Comparison of ENCODE assay signal across 8 cellular contexts in the genomic region with DNA sequence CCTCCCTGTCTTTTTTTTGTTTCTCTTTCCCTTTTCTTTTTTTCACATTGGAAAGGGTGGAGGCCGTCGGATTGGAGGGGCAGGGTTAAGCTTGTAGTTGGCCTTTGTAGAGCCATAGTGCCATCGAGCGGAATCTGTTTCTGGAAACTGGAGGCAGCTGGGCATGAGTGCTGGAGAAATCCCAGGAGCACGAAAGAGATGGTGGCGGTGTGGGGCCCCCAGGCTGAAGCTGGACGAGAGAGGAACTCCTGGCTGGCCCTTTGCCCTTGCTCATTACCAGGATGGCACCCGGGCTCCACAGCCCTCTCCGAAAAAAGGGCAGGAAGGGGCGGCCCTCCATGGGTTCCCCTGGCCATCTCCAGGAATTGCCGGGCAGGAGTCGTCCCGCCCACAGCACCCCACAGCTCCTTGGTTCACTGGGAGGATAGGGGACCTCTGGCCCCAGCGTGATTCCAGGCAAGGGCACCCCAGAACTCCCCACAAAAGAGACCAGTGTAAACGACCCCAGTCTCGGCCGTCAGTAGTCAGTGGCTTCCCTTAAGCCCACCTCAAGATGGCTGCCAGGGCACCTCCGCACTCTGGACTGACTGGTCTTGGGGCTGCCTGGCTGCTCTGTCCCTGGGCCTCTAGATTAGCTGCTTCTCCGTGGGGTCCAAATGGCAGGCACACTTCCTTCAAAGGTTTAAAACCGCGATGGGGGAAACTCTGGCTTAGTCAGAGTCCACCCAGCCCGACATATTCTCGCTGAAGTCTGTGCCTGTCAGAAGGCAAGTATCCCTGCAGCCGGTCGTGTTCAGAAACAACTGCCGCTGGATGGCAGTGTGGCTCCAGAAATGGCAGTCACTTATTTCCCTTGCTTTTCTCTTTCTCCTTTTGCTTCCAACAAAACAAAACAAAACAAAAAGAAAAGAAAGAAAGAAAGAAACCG.
DNase-seq lines count a peak whose midpoint lies in the region; ATAC-seq and TF ChIP-seq lines count a peak whose summit lies in the region.

No MANE protein-coding gene starts in this region.

- no peak overlapping the region for H2AFZ ChIP-seq in GM23248
- no peak overlapping the region for H2AFZ ChIP-seq in OCI-LY1 (ENCODE audit: low read length)

- no peak overlapping the region for H3K4me3 Mint-ChIP-seq in type B pancreatic cell

- H3K27me3 Mint-ChIP-seq in type B pancreatic cell: no peaks in the 10 kb centered on the region

- peak overlapping the region; percentile 46; the same call in 1 of the 2 replicates for H3K9ac ChIP-seq in GM23248
- peak overlapping the region; percentile 66 for H3K9ac ChIP-seq in OCI-LY1 (ENCODE audit: low read length)

- H3K4me3 ChIP-seq in GM23248: no peak overlapping the region
- H3K4me3 ChIP-seq in OCI-LY1 (ENCODE audit: low read depth, low read length, poor library complexity, severe bottlenecking): peak overlapping the region; percentile 51
- peak overlapping the region; percentile 72 for H3K4me3 ChIP-seq in fibroblast of the aortic adventitia (ENCODE audit: low read depth, low read length)

- no peaks in the 10 kb centered on the region for H3F3A ChIP-seq in GM23248 (ENCODE audit: insufficient read depth)
- no peaks in the 10 kb centered on the region for H3F3A ChIP-seq in OCI-LY1 (ENCODE audit: insufficient read depth, low read length)

- H3K36me3 ChIP-seq in GM23248 (ENCODE audit: low read depth) (no peaks in the 10 kb centered on the region), OCI-LY1 (ENCODE audit: insufficient read depth, low read length) (no peaks in the 10 kb centered on the region)

- H3K27me3 ChIP-seq in GM23248 (replicated peaks; ENCODE audit: insufficient read depth) (no peaks in the 10 kb centered on the region), OCI-LY1 (ENCODE audit: insufficient read depth, low read length) (no peaks in the 10 kb centered on the region)

- peaks cover 20% of the 10 kb centered on the region for H3K79me2 ChIP-seq in GM23248 (ENCODE audit: insufficient read depth)
- no peaks in the 10 kb centered on the region for H3K79me2 ChIP-seq in OCI-LY1 (ENCODE audit: insufficient read depth, low read length)

- peaks cover 9% of the 10 kb centered on the region; the same call in 1 of the 2 replicates for H3K4me1 ChIP-seq in GM23248 (ENCODE audit: insufficient read depth)
- H3K4me1 ChIP-seq in OCI-LY1 (ENCODE audit: insufficient read depth, low read length, severe bottlenecking): peaks cover 40% of the 10 kb centered on the region

- H3K4me2 ChIP-seq in GM23248 (ENCODE audit: unreplicated experiment): peak overlapping the region; percentile 53
- peak overlapping the region; percentile 82 for H3K4me2 ChIP-seq in OCI-LY1 (ENCODE audit: low read length)

- H3K36me3 Mint-ChIP-seq in type B pancreatic cell: no peaks in the 10 kb centered on the region

- H4K20me1 ChIP-seq in GM23248 (ENCODE audit: insufficient read depth) (no peaks in the 10 kb centered on the region), OCI-LY1 (ENCODE audit: insufficient read depth, low read length) (no peaks in the 10 kb centered on the region)

- H3K9me2 ChIP-seq in GM23248 (ENCODE audit: insufficient read depth) (no peaks in the 10 kb centered on the region), OCI-LY1 (ENCODE audit: low read depth, low read length) (no peaks in the 10 kb centered on the region)

- TF ChIP-seq CTCF in AG09319 (IDR thresholded peaks at IDR 0.05; ENCODE audit: low read depth, low read length) (peak; percentile 70), OCI-LY1 (IDR thresholded peaks at IDR 0.05; ENCODE audit: low read length) (peak; percentile 61), fibroblast of the aortic adventitia (IDR thresholded peaks at IDR 0.05; ENCODE audit: insufficient read depth, low read length) (peak; percentile 69), type B pancreatic cell (conservative IDR thresholded peaks at IDR 0.05) (peak; percentile 67)

- in situ Hi-C loops in GM23248 (cut with MboI): loop anchor here (25.0 kb wide), 1 partner anchor 159 kb away; no protein-coding TSS in a partner anchor

- no peak overlapping the region for H3K27ac ChIP-seq in GM23248
- H3K27ac ChIP-seq in OCI-LY1 (ENCODE audit: low read depth, low read length, poor library complexity, severe bottlenecking): peak overlapping the region; percentile 63

- no peaks in the 10 kb centered on the region for H3K9me3 ChIP-seq in GM23248 (ENCODE audit: low read depth)
- no peaks in the 10 kb centered on the region for H3K9me3 ChIP-seq in OCI-LY1 (ENCODE audit: low read length)

- no peaks in the 10 kb centered on the region for H3K9me3 Mint-ChIP-seq in type B pancreatic cell

- WGBS in GM23248 (ENCODE audit: low coverage in 1 of 2, low lambda C conversion rate in 2 of 2, missing lambda C conversion rate in 2 of 2), 2 experiments: 29 to 58% methylated on average over 13 to 17 of the region's 27 CpGs

- DNase-seq in AG09319 (ENCODE audit: extremely low read depth, low read depth) (peak; percentile 76), GM23248 (peak; percentile 70), fibroblast of the aortic adventitia (ENCODE audit: low read depth) (peak; percentile 93), occipital lobe (lab: John Stamatoyannopoulos, UW) (peak; percentile 62), type B pancreatic cell (ENCODE audit: extremely low spot score, unreplicated experiment) (peak; percentile 58)
- peak; percentile 83 for DNase-seq in activated effector memory CD4-positive, alpha-beta T cell treated with anti-CD3 and anti-CD28 coated beads, Interleukin-2, amount 50 U/mL, for 16 hours

- no peaks in the 10 kb centered on the region for H3K4me1 Mint-ChIP-seq in type B pancreatic cell (ENCODE audit: unreplicated experiment)

- H3K27ac Mint-ChIP-seq in type B pancreatic cell: no peak overlapping the region

- ATAC-seq in HG03457 (IDR thresholded peaks at IDR 0.05; ENCODE audit: unreplicated experiment): no peak
